In the genomic region with DNA sequence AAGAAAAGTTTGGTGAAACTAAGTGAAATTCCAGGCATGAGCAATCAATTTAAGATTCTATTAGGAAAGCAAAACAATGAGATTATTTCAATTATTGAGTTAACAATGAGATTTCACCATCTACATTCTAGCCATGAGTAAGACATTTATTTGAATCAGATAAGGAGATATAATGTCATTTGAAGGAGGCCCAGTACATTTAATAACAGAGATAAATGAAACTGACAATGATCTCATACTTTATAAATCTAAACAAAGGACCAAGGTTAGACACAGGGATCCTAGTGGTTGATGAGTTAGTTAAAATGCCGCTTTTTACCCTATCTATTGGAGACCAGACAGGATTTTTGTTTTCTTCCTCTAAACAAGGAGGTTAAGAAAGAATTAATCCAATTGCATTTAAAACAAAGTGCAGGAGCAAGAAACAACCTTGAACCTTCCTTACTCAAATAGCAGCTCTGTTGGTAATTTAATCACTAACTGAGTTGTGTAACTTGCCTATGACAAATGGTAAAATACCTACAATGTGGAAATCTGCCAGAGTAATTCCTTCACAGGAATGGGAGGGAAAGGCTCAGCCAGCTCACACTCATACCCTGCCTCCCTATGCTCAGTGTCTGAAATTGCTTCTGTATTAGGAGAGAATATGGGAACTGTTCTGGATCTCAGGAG, we compare ENCODE assay signal across 10 cellular contexts.
DNase-seq lines count a peak whose midpoint lies in the region; ATAC-seq and TF ChIP-seq lines count a peak whose summit lies in the region.
"Had no signal": no experiment of that assay in that cellular context is flagged by ENCODE, and none has a peak within 500 bp of the region (broad histone marks: within the 10 kb centered on the region; RNA-seq: fewer than 3 reads in every experiment).

No MANE protein-coding gene starts in this region.

- peaks cover 10% of the 10 kb centered on the region for H3K9me3 Mint-ChIP-seq in CD8-positive, alpha-beta T cell
- peaks cover 4 to 7% of the 10 kb centered on the region in 2 donors for H3K9me3 Mint-ChIP-seq in stimulated activated naive B cell treated with anti-CD40 and anti-IgM and Interleukin-4, amounts not matched to agents 10 μg/mL and 1 μg/mL and 100 μg/mL, for 72 hours
- H3K9me3 Mint-ChIP-seq in CD4-positive, alpha-beta memory T cell, result peaks cover 0 to 8% (median 2%) of the 10 kb centered on the region in 8 donors
- peaks cover 3% of the 10 kb centered on the region for H3K9me3 Mint-ChIP-seq in stimulated activated memory B cell treated with anti-CD40 and anti-IgM and Interleukin-4, amounts not matched to agents 10 μg/mL and 1 μg/mL and 100 μg/mL, for 72 hours

- POLR2A ChIA-PET in CD8-positive, alpha-beta T cell (lab: Charles Lee), result no interaction called here
- POLR2A ChIA-PET in CD4-positive, alpha-beta memory T cell (lab: Charles Lee; ENCODE audit: partially characterized antibody), result no interaction called here

- peaks cover 0 to 6% of the 10 kb centered on the region in 2 donors for H3K4me1 ChIP-seq in breast epithelium
- H3K4me1 ChIP-seq in subcutaneous abdominal adipose tissue (ENCODE audit: control insufficient read depth in 5 of 5, insufficient read depth in 5 of 5, low read length in 5 of 5), result peaks cover 0 to 13% (median 7%) of the 10 kb centered on the region in 5 donors
- no peaks in the 10 kb centered on the region for H3K4me1 ChIP-seq in CD8-positive, alpha-beta T cell (ENCODE audit: insufficient read depth, low read length)
- no peaks in the 10 kb centered on the region for H3K4me1 ChIP-seq in CD4-positive, alpha-beta memory T cell (ENCODE audit: insufficient read depth, low read length)

- ATAC-seq in CD8-positive, alpha-beta T cell, result no peak
- ATAC-seq in stimulated activated naive B cell treated with anti-CD40 and anti-IgM and Interleukin-4, amounts not matched to agents 10 μg/mL and 1 μg/mL and 100 μg/mL, for 72 hours (replicated peaks), result no peak
- ATAC-seq in stimulated activated memory B cell treated with anti-CD40 and anti-IgM and Interleukin-4, amounts not matched to agents 10 μg/mL and 1 μg/mL and 100 μg/mL, for 72 hours, result no peak
- ATAC-seq: GM12878 had no signal

- CTCF ChIA-PET in CD8-positive, alpha-beta T cell (lab: Charles Lee), result no interaction called here
- CTCF ChIA-PET in CD4-positive, alpha-beta memory T cell (lab: Charles Lee; ENCODE audit: partially characterized antibody), result no interaction called here

- H3K27me3 ChIP-seq in breast epithelium (no peaks in the 10 kb centered on the region), subcutaneous abdominal adipose tissue (ENCODE audit: control insufficient read depth in 5 of 5, insufficient read depth in 4 of 5, low read length in 5 of 5) (no peaks in the 10 kb centered on the region)
- H3K27me3 ChIP-seq in CD8-positive, alpha-beta T cell (ENCODE audit: insufficient read depth, low read length), result no peaks in the 10 kb centered on the region
- no peaks in the 10 kb centered on the region for H3K27me3 ChIP-seq in CD4-positive, alpha-beta memory T cell (ENCODE audit: insufficient read depth, low read length)

- H3K27ac ChIP-seq in breast epithelium (peak overlapping the region; percentile 35 to 55), subcutaneous abdominal adipose tissue (ENCODE audit: low read depth, low read length) (peak overlapping the region; percentile 55)
- H3K27ac ChIP-seq in CD8-positive, alpha-beta T cell (ENCODE audit: low read depth, low read length), result no peak overlapping the region
- H3K27ac ChIP-seq in CD4-positive, alpha-beta memory T cell (ENCODE audit: low read depth, low read length), result no peak overlapping the region

- H3K4me3 ChIP-seq in breast epithelium (no peak overlapping the region), subcutaneous abdominal adipose tissue (ENCODE audit: low read depth in 1 of 5, low read length in 5 of 5) (no peak overlapping the region)
- H3K4me3 ChIP-seq in CD8-positive, alpha-beta T cell (ENCODE audit: low read depth, low read length), result no peak overlapping the region
- no peak overlapping the region for H3K4me3 ChIP-seq in CD4-positive, alpha-beta memory T cell (ENCODE audit: low read length in 2 of 2)
- H3K4me3 ChIP-seq: GM12878 had no signal

- no peak overlapping the region for H3K9ac ChIP-seq in subcutaneous abdominal adipose tissue (ENCODE audit: low read length in 5 of 5)

- H3K4me1 Mint-ChIP-seq in CD8-positive, alpha-beta T cell (ENCODE audit: low read depth), result no peaks in the 10 kb centered on the region
- no peaks in the 10 kb centered on the region for H3K4me1 Mint-ChIP-seq in stimulated activated naive B cell treated with anti-CD40 and anti-IgM and Interleukin-4, amounts not matched to agents 10 μg/mL and 1 μg/mL and 100 μg/mL, for 72 hours
- H3K4me1 Mint-ChIP-seq in CD4-positive, alpha-beta memory T cell, result no peaks in the 10 kb centered on the region
- no peaks in the 10 kb centered on the region for H3K4me1 Mint-ChIP-seq in stimulated activated memory B cell treated with anti-CD40 and anti-IgM and Interleukin-4, amounts not matched to agents 10 μg/mL and 1 μg/mL and 100 μg/mL, for 72 hours

- H3K9me3 ChIP-seq in breast epithelium, result no peaks in the 10 kb centered on the region
- H3K9me3 ChIP-seq in subcutaneous abdominal adipose tissue (ENCODE audit: control insufficient read depth in 5 of 5, low read length in 5 of 5), result peaks cover 0 to 3% (median 2%) of the 10 kb centered on the region in 5 donors
- H3K9me3 ChIP-seq in CD8-positive, alpha-beta T cell (ENCODE audit: low read length), result no peaks in the 10 kb centered on the region
- H3K9me3 ChIP-seq in CD4-positive, alpha-beta memory T cell (ENCODE audit: control insufficient read depth in 1 of 2, low read length in 2 of 2), result no peaks in the 10 kb centered on the region

- no peak overlapping the region for H3K27ac Mint-ChIP-seq in CD8-positive, alpha-beta T cell
- no peak overlapping the region for H3K27ac Mint-ChIP-seq in stimulated activated naive B cell treated with anti-CD40 and anti-IgM and Interleukin-4, amounts not matched to agents 10 μg/mL and 1 μg/mL and 100 μg/mL, for 72 hours
- H3K27ac Mint-ChIP-seq in CD4-positive, alpha-beta memory T cell, result no peak overlapping the region
- H3K27ac Mint-ChIP-seq in stimulated activated memory B cell treated with anti-CD40 and anti-IgM and Interleukin-4, amounts not matched to agents 10 μg/mL and 1 μg/mL and 100 μg/mL, for 72 hours, result no peak overlapping the region

- intact Hi-C loops in breast epithelium (cut with DNase I; ENCODE audit: low total_unique reads), result no loop called here
- intact Hi-C loops in CD8-positive, alpha-beta T cell (cut with DNase I, micrococcal nuclease), result no loop called here
- intact Hi-C loops in CD4-positive, alpha-beta memory T cell (cut with micrococcal nuclease), result no loop called here

- DNase-seq in HS-5 (ENCODE audit: low read depth) (peak; percentile 87), breast epithelium (ENCODE audit: low spot score in 2 of 2) (peak in 1 of 2 donors; percentile 26), kidney glomerular epithelial cell (lab: John Stamatoyannopoulos, UW) (peak; percentile 93)
- DNase-seq in CD8-positive, alpha-beta T cell, result no peak
- DNase-seq in stimulated activated naive B cell treated with anti-CD40 and anti-IgM and Interleukin-4, amounts not matched to agents 10 μg/mL and 1 μg/mL and 100 μg/mL, for 72 hours, result no peak
- no peak for DNase-seq in CD4-positive, alpha-beta memory T cell
- DNase-seq: stimulated activated CD4-positive, alpha-beta T cell treated with anti-CD3 and anti-CD28 coated beads, Interleukin-2, amount 100 ng/mL, for 24 hours had no signal

- H3K4me3 Mint-ChIP-seq in CD8-positive, alpha-beta T cell, result no peak overlapping the region
- H3K4me3 Mint-ChIP-seq in stimulated activated naive B cell treated with anti-CD40 and anti-IgM and Interleukin-4, amounts not matched to agents 10 μg/mL and 1 μg/mL and 100 μg/mL, for 72 hours, result no peak overlapping the region
- no peak overlapping the region for H3K4me3 Mint-ChIP-seq in CD4-positive, alpha-beta memory T cell
- H3K4me3 Mint-ChIP-seq in stimulated activated memory B cell treated with anti-CD40 and anti-IgM and Interleukin-4, amounts not matched to agents 10 μg/mL and 1 μg/mL and 100 μg/mL, for 72 hours, result no peak overlapping the region

- TF ChIP-seq POLR2A in breast epithelium (IDR thresholded peaks at IDR 0.05), result no peak

- no peak for TF ChIP-seq CTCF in breast epithelium (IDR thresholded peaks at IDR 0.05)
- no peak for TF ChIP-seq CTCF in CD8-positive, alpha-beta T cell (IDR thresholded peaks at IDR 0.05)

- H3K27me3 Mint-ChIP-seq in CD8-positive, alpha-beta T cell (ENCODE audit: low read depth), result no peaks in the 10 kb centered on the region
- H3K27me3 Mint-ChIP-seq in stimulated activated naive B cell treated with anti-CD40 and anti-IgM and Interleukin-4, amounts not matched to agents 10 μg/mL and 1 μg/mL and 100 μg/mL, for 72 hours, result no peaks in the 10 kb centered on the region
- no peaks in the 10 kb centered on the region for H3K27me3 Mint-ChIP-seq in CD4-positive, alpha-beta memory T cell
- H3K27me3 Mint-ChIP-seq in stimulated activated memory B cell treated with anti-CD40 and anti-IgM and Interleukin-4, amounts not matched to agents 10 μg/mL and 1 μg/mL and 100 μg/mL, for 72 hours, result no peaks in the 10 kb centered on the region

- H3K36me3 ChIP-seq in breast epithelium, result no peaks in the 10 kb centered on the region
- H3K36me3 ChIP-seq in subcutaneous abdominal adipose tissue (ENCODE audit: control insufficient read depth in 5 of 5, insufficient read depth in 5 of 5, low read length in 5 of 5), result no peaks in the 10 kb centered on the region
- no peaks in the 10 kb centered on the region for H3K36me3 ChIP-seq in CD8-positive, alpha-beta T cell (ENCODE audit: insufficient read depth, low read length)
- no peaks in the 10 kb centered on the region for H3K36me3 ChIP-seq in CD4-positive, alpha-beta memory T cell (ENCODE audit: insufficient read depth, low read length)

- H3K36me3 Mint-ChIP-seq in CD8-positive, alpha-beta T cell, result no peaks in the 10 kb centered on the region
- no peaks in the 10 kb centered on the region for H3K36me3 Mint-ChIP-seq in stimulated activated naive B cell treated with anti-CD40 and anti-IgM and Interleukin-4, amounts not matched to agents 10 μg/mL and 1 μg/mL and 100 μg/mL, for 72 hours
- H3K36me3 Mint-ChIP-seq in CD4-positive, alpha-beta memory T cell, result no peaks in the 10 kb centered on the region
- no peaks in the 10 kb centered on the region for H3K36me3 Mint-ChIP-seq in stimulated activated memory B cell treated with anti-CD40 and anti-IgM and Interleukin-4, amounts not matched to agents 10 μg/mL and 1 μg/mL and 100 μg/mL, for 72 hours

Comparison
In these comparisons a context has a peak if more than half of its experiments do, and no peak if none do; other contexts are left out.
1. DNase-seq: peak in HS-5 (single experiment) and kidney glomerular epithelial cell (single experiment); none in CD8-positive, alpha-beta T cell (0 of 7), stimulated activated naive B cell treated with anti-CD40 and anti-IgM and Interleukin-4, amounts not matched to agents 10 μg/mL and 1 μg/mL and 100 μg/mL, for 72 hours (single experiment) and CD4-positive, alpha-beta memory T cell (0 of 5).
2. H3K27ac ChIP-seq: peak in breast epithelium (2 of 2) and subcutaneous abdominal adipose tissue (single experiment); none in CD8-positive, alpha-beta T cell (single experiment) and CD4-positive, alpha-beta memory T cell (single experiment).